In the genomic region with DNA sequence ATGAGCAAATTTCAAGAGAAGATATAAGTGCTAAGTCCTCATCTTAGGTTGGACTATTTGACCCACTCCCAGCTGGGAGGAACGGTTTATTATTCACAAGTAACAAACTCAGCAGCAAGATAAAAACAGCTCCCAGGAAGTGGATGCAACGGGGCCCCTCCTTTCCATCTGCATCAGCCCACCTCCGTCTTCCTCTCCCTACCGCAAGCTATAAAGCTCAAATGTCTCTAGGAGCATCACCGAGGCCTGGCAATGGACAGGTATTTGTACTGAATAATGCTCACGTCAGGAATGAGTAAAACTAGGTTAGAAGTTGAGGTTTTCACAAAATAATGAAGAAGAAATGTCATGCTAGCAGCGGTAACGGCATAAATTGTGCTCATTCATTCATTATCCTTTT, we compare ENCODE assay signal across 15 cellular contexts.
A peak's percentile ranks its signal among the peaks of the same experiment; 100 is the strongest.
DNase-seq lines count a peak whose midpoint lies in the region; ATAC-seq and TF ChIP-seq lines count a peak whose summit lies in the region.
"Had no signal": no experiment of that assay in that cellular context is flagged by ENCODE, and none has a peak within 500 bp of the region (broad histone marks: within the 10 kb centered on the region; RNA-seq: fewer than 3 reads in every experiment).

No MANE protein-coding gene starts in this region.

- no peaks in the 10 kb centered on the region for H3K9me3 Mint-ChIP-seq in H9
- H3K9me3 Mint-ChIP-seq: CD8-positive, alpha-beta T cell; HFFc6 had no signal

- H3K4me1 ChIP-seq in BLaER1: peaks cover 24% of the 10 kb centered on the region
- peaks cover 19% of the 10 kb centered on the region for H3K4me1 ChIP-seq in DND-41 (ENCODE audit: insufficient read depth, low read length)
- H3K4me1 ChIP-seq in iPS-15b (ENCODE audit: control insufficient read depth, insufficient read depth, low read length): peaks cover 14% of the 10 kb centered on the region
- H3K4me1 ChIP-seq in H9 (ENCODE audit: insufficient read depth, low read length): peaks cover 2% of the 10 kb centered on the region; the same call in 1 of the 2 replicates

- no peak overlapping the region for H3K4me3 ChIP-seq in BLaER1
- H3K4me3 ChIP-seq in DND-41 (ENCODE audit: low read depth in 1 of 2, low read length in 2 of 2): no peak overlapping the region
- peak overlapping the region; percentile 7 for H3K4me3 ChIP-seq in iPS-15b (ENCODE audit: low read depth, low read length)

- H4K8ac ChIP-seq in H9 (replicated peaks; ENCODE audit: insufficient read length, low read depth, low read length): no peak overlapping the region

- H2BK5ac ChIP-seq in H9 (ENCODE audit: insufficient read length, low read length): no peak overlapping the region

- peaks cover 5% of the 10 kb centered on the region for H3K27me3 Mint-ChIP-seq in H9 (ENCODE audit: low read depth)

- H3K36me3 ChIP-seq in BLaER1 (no peaks in the 10 kb centered on the region), DND-41 (ENCODE audit: insufficient read depth, low read length) (no peaks in the 10 kb centered on the region), iPS-15b (ENCODE audit: control insufficient read depth, insufficient read depth, low read length) (no peaks in the 10 kb centered on the region)

- H3K9me3 ChIP-seq in BLaER1 (no peaks in the 10 kb centered on the region), DND-41 (ENCODE audit: insufficient read depth, low read length, severe bottlenecking) (no peaks in the 10 kb centered on the region), iPS-15b (ENCODE audit: control insufficient read depth, insufficient read depth, low read length) (no peaks in the 10 kb centered on the region), H9 (ENCODE audit: control insufficient read depth, low read depth, low read length) (no peaks in the 10 kb centered on the region)

- H2BK12ac ChIP-seq in H9 (ENCODE audit: insufficient read length, low read depth, low read length): no peak overlapping the region

- H3K27ac ChIP-seq in BLaER1 (no peak overlapping the region), DND-41 (ENCODE audit: low read length) (no peak overlapping the region), H9 (ENCODE audit: insufficient read length, low read depth, low read length) (no peak overlapping the region)

- H2BK20ac ChIP-seq in H9 (ENCODE audit: low read depth, low read length, poor library complexity, severe bottlenecking): no peak overlapping the region

- no peak overlapping the region for H2BK120ac ChIP-seq in H9 (ENCODE audit: low read depth, low read length, poor library complexity, severe bottlenecking)

- TF ChIP-seq CTCF in DND-41 (IDR thresholded peaks at IDR 0.05; ENCODE audit: borderline replicate concordance, extremely low read depth, low read length, poor library complexity, severe bottlenecking) (no peak), H9 (conservative IDR thresholded peaks at IDR 0.05) (no peak)

- H2AFZ ChIP-seq in DND-41 (ENCODE audit: low read depth, low read length) (no peak overlapping the region; the same call in 1 of the 2 replicates), H9 (ENCODE audit: low read length) (no peak overlapping the region)

- no peak overlapping the region for H3T11ph ChIP-seq in H9 (ENCODE audit: low read length)

- DNase-seq in DND-41 (peak; percentile 12), H9 (no peak), NCI-H1436 treated with DMSO at 0.1 percent for 48 hours (lab: John Stamatoyannopoulos, UW) (no peak)
- no peak for DNase-seq in stimulated activated naive CD8-positive, alpha-beta T cell treated with anti-CD3 and anti-CD28 coated beads, Interleukin-15, Interleukin-2, amounts not matched to agents 100 U/mL and 50 U/mL, for 24 hours
- DNase-seq: CD8-positive, alpha-beta T cell; COR-L47; GF-D8; HCEC 1CT; HFFc6 had no signal

- no peaks in the 10 kb centered on the region for H3K27me3 ChIP-seq in BLaER1
- H3K27me3 ChIP-seq in DND-41 (ENCODE audit: insufficient read depth, low read length, poor library complexity): peaks cover 45% of the 10 kb centered on the region
- H3K27me3 ChIP-seq in iPS-15b (ENCODE audit: control insufficient read depth, insufficient read depth, low read length): peaks cover 2% of the 10 kb centered on the region
- no peaks in the 10 kb centered on the region for H3K27me3 ChIP-seq in H9 (ENCODE audit: insufficient read depth, low read length)

- ATAC-seq in DND-41 (ENCODE audit: insufficient read depth, low read depth): peak; percentile 66; the same call in 1 of the 3 replicates
- peak; percentile 57 for ATAC-seq in stimulated activated naive CD8-positive, alpha-beta T cell treated with anti-CD3 and anti-CD28 coated beads, Interleukin-15, Interleukin-2, amounts not matched to agents 100 U/mL and 50 U/mL, for 24 hours
- ATAC-seq in HG02642 (IDR thresholded peaks at IDR 0.05; ENCODE audit: poor library complexity, unreplicated experiment): no peak
- ATAC-seq: CD8-positive, alpha-beta T cell; HepG2 had no signal

- H3K9ac ChIP-seq in BLaER1 (no peak overlapping the region), DND-41 (ENCODE audit: low read depth, low read length) (no peak overlapping the region), iPS-15b (ENCODE audit: low read depth, low read length) (no peak overlapping the region), H9 (ENCODE audit: extremely low read depth, insufficient read length, low read length) (no peak overlapping the region)

- H4K20me1 ChIP-seq in BLaER1 (no peaks in the 10 kb centered on the region), DND-41 (ENCODE audit: insufficient read depth, low read length) (no peaks in the 10 kb centered on the region), H9 (ENCODE audit: control insufficient read depth, insufficient read depth, insufficient read length) (no peaks in the 10 kb centered on the region)

- H2AK5ac ChIP-seq in H9 (ENCODE audit: insufficient read length, low read length): no peak overlapping the region

- H3K4me3 Mint-ChIP-seq in H9: peak overlapping the region in 1 of 2 experiments; percentile 54; a peak in 1 of 5 replicates
- H3K4me3 Mint-ChIP-seq: B cell; CD8-positive, alpha-beta T cell; HFFc6 had no signal

- no peak overlapping the region for H3K56ac ChIP-seq in H9 (ENCODE audit: insufficient read length, low read depth, low read length)

- H4K5ac ChIP-seq in H9 (ENCODE audit: insufficient read length, low read depth, low read length): no peak overlapping the region

- no CpG with 5 or more reads among the region's 8 CpGs for WGBS in H9 (ENCODE audit: extremely low coverage, insufficient read length, low lambda C conversion rate)

- H3K27ac Mint-ChIP-seq in H9: no peak overlapping the region
- H3K27ac Mint-ChIP-seq: B cell; CD8-positive, alpha-beta T cell; HFFc6 had no signal

- no peak overlapping the region for H3K4ac ChIP-seq in H9 (ENCODE audit: low read depth, low read length)

- H2BK15ac ChIP-seq in H9 (ENCODE audit: low read depth, low read length): no peak overlapping the region

- H3K4me1 Mint-ChIP-seq in H9: peaks cover 31 to 48% of the 10 kb centered on the region in 2 experiments

- H3K36me3 Mint-ChIP-seq in H9 (ENCODE audit: insufficient read depth in 1 of 3, low read depth in 3 of 3): no peaks in the 10 kb centered on the region
- H3K36me3 Mint-ChIP-seq: CD14-positive monocyte; CD8-positive, alpha-beta T cell had no signal

- H3K23me2 ChIP-seq in H9 (ENCODE audit: insufficient read length, low read depth, low read length, poor library complexity, severe bottlenecking): peaks cover 9% of the 10 kb centered on the region

- no peak overlapping the region for H3K23ac ChIP-seq in H9 (ENCODE audit: insufficient read length, low read depth, low read length)

- H3K4me2 ChIP-seq in BLaER1 (peak overlapping the region; percentile 25), DND-41 (ENCODE audit: insufficient read depth, low read length) (0 out of 2 replicates have a peak overlapping the region, but pooled peaks have one; percentile 19), H9 (ENCODE audit: insufficient read depth, insufficient read length, low read length) (no peak overlapping the region)

- H3K79me2 ChIP-seq in DND-41 (ENCODE audit: insufficient read depth, low read length) (no peaks in the 10 kb centered on the region), H9 (ENCODE audit: insufficient read depth, low read length) (no peaks in the 10 kb centered on the region)

- H3K18ac ChIP-seq in H9 (ENCODE audit: insufficient read length, low read depth, low read length): no peak overlapping the region

- H3K79me1 ChIP-seq in H9 (ENCODE audit: insufficient read depth, low read depth, low read length, poor library complexity, severe bottlenecking): no peaks in the 10 kb centered on the region

- H4K91ac ChIP-seq in H9 (ENCODE audit: insufficient read length, low read depth, low read length): no peak overlapping the region

- no peak overlapping the region for H3K14ac ChIP-seq in H9 (ENCODE audit: insufficient read depth, low read length)
